15 cellular contexts compared by ENCODE assay signal in genomic region chr14:99863059-99863458, GRCh38.
DNase-seq lines count a peak whose midpoint lies in the region; ATAC-seq, FAIRE-seq and TF ChIP-seq lines count a peak whose summit lies in the region.
"Had no signal": no experiment of that assay in that cellular context is flagged by ENCODE, and none has a peak within 500 bp of the region (broad histone marks: within the 10 kb centered on the region; RNA-seq: fewer than 3 reads in every experiment).

No MANE protein-coding gene starts in this region.

- H3K36me3 Mint-ChIP-seq in activated naive CD4-positive, alpha-beta T cell treated with anti-CD3 and anti-CD28 coated beads, Interleukin-2, amount 50 U/mL, for 72 hours = no peaks in the 10 kb centered on the region
- H3K36me3 Mint-ChIP-seq in activated T-helper 17 cell treated with anti-CD3 and anti-CD28 coated beads, Interleukin-2, amount 50 U/mL, for 72 hours (ENCODE audit: low read depth) = no peaks in the 10 kb centered on the region
- peaks cover 3 to 23% (median 6%) of the 10 kb centered on the region in 3 experiments; a peak in 6 of 7 replicates for H3K36me3 Mint-ChIP-seq in H9 (ENCODE audit: insufficient read depth in 1 of 3, low read depth in 3 of 3)
- no peaks in the 10 kb centered on the region for H3K36me3 Mint-ChIP-seq in T-helper 2 cell treated with Interferon-gamma antibody and Interleukin-4, amounts not matched to agents 5 μg/mL and 100 μg/mL, for 36 hours (ENCODE audit: low read depth)
- H3K36me3 Mint-ChIP-seq: CD4-positive, alpha-beta memory T cell had no signal

- H4K5ac ChIP-seq in H9 (ENCODE audit: insufficient read length, low read depth, low read length) = no peak overlapping the region

- no peaks in the 10 kb centered on the region for H3K9me3 Mint-ChIP-seq in activated naive CD4-positive, alpha-beta T cell treated with anti-CD3 and anti-CD28 coated beads, Interleukin-2, amount 50 U/mL, for 72 hours
- no peaks in the 10 kb centered on the region for H3K9me3 Mint-ChIP-seq in activated T-helper 17 cell treated with anti-CD3 and anti-CD28 coated beads, Interleukin-2, amount 50 U/mL, for 72 hours
- H3K9me3 Mint-ChIP-seq in H9 = peaks cover 2 to 7% of the 10 kb centered on the region in 2 experiments; a peak in 4 of 5 replicates
- H3K9me3 Mint-ChIP-seq in T-helper 2 cell treated with Interferon-gamma antibody and Interleukin-4, amounts not matched to agents 5 μg/mL and 100 μg/mL, for 36 hours = no peaks in the 10 kb centered on the region
- H3K9me3 Mint-ChIP-seq: CD4-positive, alpha-beta memory T cell; GM23338 had no signal

- no peak overlapping the region for H3K18ac ChIP-seq in H9 (ENCODE audit: insufficient read length, low read depth, low read length)

- ATAC-seq in activated naive CD4-positive, alpha-beta T cell treated with anti-CD3 and anti-CD28 coated beads, Interleukin-2, amount 50 U/mL, for 72 hours = peak; percentile 60 to 90
- peak; percentile 97 for ATAC-seq in activated T-helper 17 cell treated with anti-CD3 and anti-CD28 coated beads, Interleukin-2, amount 50 U/mL, for 72 hours (replicated peaks)
- ATAC-seq: GM23338 had no signal

- H3K4me1 Mint-ChIP-seq in activated T-helper 17 cell treated with anti-CD3 and anti-CD28 coated beads, Interleukin-2, amount 50 U/mL, for 72 hours = peaks cover 6% of the 10 kb centered on the region
- H3K4me1 Mint-ChIP-seq in H9 = peaks cover 2 to 7% of the 10 kb centered on the region in 2 experiments; a peak in 2 of 4 replicates
- no peaks in the 10 kb centered on the region for H3K4me1 Mint-ChIP-seq in T-helper 2 cell treated with Interferon-gamma antibody and Interleukin-4, amounts not matched to agents 5 μg/mL and 100 μg/mL, for 36 hours (ENCODE audit: low read depth)
- H3K4me1 Mint-ChIP-seq: CD4-positive, alpha-beta memory T cell had no signal

- no peak for TF ChIP-seq CTCF in H9 (conservative IDR thresholded peaks at IDR 0.05)

- no peak overlapping the region for H3T11ph ChIP-seq in H9 (ENCODE audit: low read length)

- H3K79me1 ChIP-seq in H9 (ENCODE audit: insufficient read depth, low read depth, low read length, poor library complexity, severe bottlenecking) = no peaks in the 10 kb centered on the region

- no peak overlapping the region for H3K27ac Mint-ChIP-seq in activated naive CD4-positive, alpha-beta T cell treated with anti-CD3 and anti-CD28 coated beads, Interleukin-2, amount 50 U/mL, for 72 hours
- no peak overlapping the region for H3K27ac Mint-ChIP-seq in activated T-helper 17 cell treated with anti-CD3 and anti-CD28 coated beads, Interleukin-2, amount 50 U/mL, for 72 hours
- no peak overlapping the region for H3K27ac Mint-ChIP-seq in H9
- no peak overlapping the region for H3K27ac Mint-ChIP-seq in T-helper 2 cell treated with Interferon-gamma antibody and Interleukin-4, amounts not matched to agents 5 μg/mL and 100 μg/mL, for 36 hours
- H3K27ac Mint-ChIP-seq: CD4-positive, alpha-beta memory T cell; GM23338 had no signal

- no peak overlapping the region for H3K4me3 Mint-ChIP-seq in activated T-helper 17 cell treated with anti-CD3 and anti-CD28 coated beads, Interleukin-2, amount 50 U/mL, for 72 hours
- no peak overlapping the region for H3K4me3 Mint-ChIP-seq in H9
- H3K4me3 Mint-ChIP-seq in T-helper 2 cell treated with Interferon-gamma antibody and Interleukin-4, amounts not matched to agents 5 μg/mL and 100 μg/mL, for 36 hours = no peak overlapping the region
- H3K4me3 Mint-ChIP-seq: CD4-positive, alpha-beta memory T cell; GM23338 had no signal

- no peak overlapping the region for H3K23ac ChIP-seq in H9 (ENCODE audit: insufficient read length, low read depth, low read length)

- H3K23me2 ChIP-seq in H9 (ENCODE audit: insufficient read length, low read depth, low read length, poor library complexity, severe bottlenecking) = no peaks in the 10 kb centered on the region

- H2BK15ac ChIP-seq in H9 (ENCODE audit: low read depth, low read length) = no peak overlapping the region

- no peak overlapping the region for H3K4me2 ChIP-seq in H9 (ENCODE audit: insufficient read depth, insufficient read length, low read length)
- H3K4me2 ChIP-seq: BLaER1 treated with 17β-estradiol and CSF1 and Interleukin-3, amounts not matched to agents 10 nM and 100 nM; GM23338 had no signal

- H4K20me1 ChIP-seq in H9 (ENCODE audit: control insufficient read depth, insufficient read depth, insufficient read length) = no peaks in the 10 kb centered on the region
- H4K20me1 ChIP-seq: BLaER1 treated with 17β-estradiol and CSF1 and Interleukin-3, amounts not matched to agents 10 nM and 100 nM had no signal

- H4K91ac ChIP-seq in H9 (ENCODE audit: insufficient read length, low read depth, low read length) = no peak overlapping the region

- H3K14ac ChIP-seq in H9 (ENCODE audit: insufficient read depth, low read length) = no peak overlapping the region

- no peaks in the 10 kb centered on the region for H3K79me2 ChIP-seq in H9 (ENCODE audit: insufficient read depth, low read length)

- no peaks in the 10 kb centered on the region; the same call in 1 of the 2 replicates for H3K4me1 ChIP-seq in H9 (ENCODE audit: insufficient read depth, low read length)

- H2BK20ac ChIP-seq in H9 (ENCODE audit: low read depth, low read length, poor library complexity, severe bottlenecking) = no peak overlapping the region

- H3K27ac ChIP-seq in H9 (ENCODE audit: insufficient read length, low read depth, low read length) = no peak overlapping the region
- H3K27ac ChIP-seq: BLaER1 treated with 17β-estradiol and CSF1 and Interleukin-3, amounts not matched to agents 10 nM and 100 nM had no signal

- no peak overlapping the region for H3K56ac ChIP-seq in H9 (ENCODE audit: insufficient read length, low read depth, low read length)

- no peak for FAIRE-seq in GM12891 (lab: Jason Lieb, UNC)
- FAIRE-seq: G401.6, GM12892 had no signal

- H2BK5ac ChIP-seq in H9 (ENCODE audit: insufficient read length, low read length) = no peak overlapping the region

- no peak overlapping the region for H3K4ac ChIP-seq in H9 (ENCODE audit: low read depth, low read length)

- H3K9me3 ChIP-seq in H9 (ENCODE audit: control insufficient read depth, low read depth, low read length) = no peaks in the 10 kb centered on the region

- TF ChIP-seq POLR2A in GM12891 (IDR thresholded peaks at IDR 0.05; ENCODE audit: low read depth, low read length) = no peak

- DNase-seq in activated naive CD4-positive, alpha-beta T cell treated with anti-CD3 and anti-CD28 coated beads, Interleukin-2, amount 50 U/mL, for 72 hours (ENCODE audit: low spot score in 2 of 2) = no peak
- DNase-seq in activated naive CD4-positive, alpha-beta T cell treated with anti-CD3 and anti-CD28 coated beads, Interleukin-2, amount 50 U/mL, for 16 hours = no peak
- DNase-seq in GM12891 (ENCODE audit: insufficient read length, low spot score) (no peak), H9 (no peak), ureter (ENCODE audit: low spot score) (no peak)
- DNase-seq in T-helper 2 cell treated with Interferon-gamma antibody and Interleukin-4, amounts not matched to agents 5 μg/mL and 100 μg/mL, for 36 hours (ENCODE audit: low spot score) = no peak
- DNase-seq: CD4-positive, alpha-beta memory T cell; DMS79; EL; H7 had no signal

- H2BK120ac ChIP-seq in H9 (ENCODE audit: low read depth, low read length, poor library complexity, severe bottlenecking) = no peak overlapping the region

- H4K8ac ChIP-seq in H9 (replicated peaks; ENCODE audit: insufficient read length, low read depth, low read length) = no peak overlapping the region

- no peaks in the 10 kb centered on the region for H3K27me3 ChIP-seq in H9 (ENCODE audit: insufficient read depth, low read length)
- H3K27me3 ChIP-seq: BLaER1 treated with 17β-estradiol and CSF1 and Interleukin-3, amounts not matched to agents 10 nM and 100 nM had no signal

- H2AK5ac ChIP-seq in H9 (ENCODE audit: insufficient read length, low read length) = no peak overlapping the region

- no CpG with 5 or more reads among the region's 2 CpGs for WGBS in H9 (ENCODE audit: extremely low coverage, insufficient read length, low lambda C conversion rate)

- no peak overlapping the region for H2BK12ac ChIP-seq in H9 (ENCODE audit: insufficient read length, low read depth, low read length)

- no peak overlapping the region for H3K9ac ChIP-seq in H9 (ENCODE audit: extremely low read depth, insufficient read length, low read length)
- H3K9ac ChIP-seq: BLaER1 treated with 17β-estradiol and CSF1 and Interleukin-3, amounts not matched to agents 10 nM and 100 nM had no signal

- H3K27me3 Mint-ChIP-seq in activated T-helper 17 cell treated with anti-CD3 and anti-CD28 coated beads, Interleukin-2, amount 50 U/mL, for 72 hours = peaks cover 4% of the 10 kb centered on the region
- no peaks in the 10 kb centered on the region for H3K27me3 Mint-ChIP-seq in H9 (ENCODE audit: low read depth)
- H3K27me3 Mint-ChIP-seq in T-helper 2 cell treated with Interferon-gamma antibody and Interleukin-4, amounts not matched to agents 5 μg/mL and 100 μg/mL, for 36 hours (ENCODE audit: low read depth) = peaks cover 6% of the 10 kb centered on the region

- H2AFZ ChIP-seq in H9 (ENCODE audit: low read length) = no peak overlapping the region
- H2AFZ ChIP-seq: GM23338 had no signal

TF ChIP-seq in GM12891, 5 proteins besides CTCF, POLR2A, EP300 and RAD21:
- TF ChIP-seq TAF1 (IDR thresholded peaks at IDR 0.05; ENCODE audit: low read depth, low read length) (no peak), POLR2AphosphoS5 (IDR thresholded peaks at IDR 0.05; ENCODE audit: low read depth, low read length) (no peak), POU2F2 (IDR thresholded peaks at IDR 0.05; ENCODE audit: low read depth, low read length) (no peak), SPI1 (IDR thresholded peaks at IDR 0.05; ENCODE audit: low read depth, low read length) (peak; percentile 12; the same call in 1 of the 2 replicates)
